ENCODE assay signal across 8 cellular contexts in genomic region chr9:130118841-130119520, GRCh38. TPM values are rescaled to one million over a fixed set of nuclear protein-coding genes. Genes with fewer than 3 reads are reported as not detected.
DNase-seq lines count a peak whose midpoint lies in the region; ATAC-seq, FAIRE-seq and TF ChIP-seq lines count a peak whose summit lies in the region.

No MANE protein-coding gene starts in this region.

- no peak for TF ChIP-seq CTCF in GM23338 (conservative IDR thresholded peaks at IDR 0.05; ENCODE audit: low read depth in 2 of 2)
- TF ChIP-seq CTCF in endodermal cell (conservative IDR thresholded peaks at IDR 0.05), result no peak
- no peak for TF ChIP-seq CTCF in GM13977 (IDR thresholded peaks at IDR 0.05; ENCODE audit: extremely low read depth, insufficient read depth, missing control alignments)

- H3K36me3 ChIP-seq in GM23338 (ENCODE audit: insufficient read depth), result peaks cover 13% of the 10 kb centered on the region; the same call in 1 of the 2 replicates
- H3K36me3 ChIP-seq in endodermal cell (ENCODE audit: control insufficient read depth, insufficient read depth, low read length), result peaks cover 33% of the 10 kb centered on the region

- in situ Hi-C loops in GM13977 (cut with MboI; ENCODE audit: low pct_unique_long_range_greater_than_20kb, low sequenced_read_pairs, unreplicated experiment), result loop anchor here (10.0 kb wide), 1 partner anchor 106 kb away; no protein-coding TSS in a partner anchor

- no peak overlapping the region for H2AFZ ChIP-seq in GM23338

- 86% methylated on average over 10 to 17 of the region's 17 CpGs for WGBS in endodermal cell (ENCODE audit: insufficient coverage in 1 of 2, insufficient read length in 1 of 2), 2 experiments

- TF ChIP-seq POLR2A in GM12891 (IDR thresholded peaks at IDR 0.05; ENCODE audit: low read depth, low read length), result no peak

- H3F3A ChIP-seq in GM23338 (replicated peaks; ENCODE audit: low read depth), result no peaks in the 10 kb centered on the region

- H3K9me2 ChIP-seq in GM23338 (ENCODE audit: insufficient read depth), result no peaks in the 10 kb centered on the region

- peak; percentile 75 for ATAC-seq in GM23338
- no peak for ATAC-seq in HG03097 (IDR thresholded peaks at IDR 0.05; ENCODE audit: low FRiP score, unreplicated experiment)
- ATAC-seq in GM18520 (IDR thresholded peaks at IDR 0.05; ENCODE audit: unreplicated experiment), result no peak

- no peak overlapping the region for H3K4me2 ChIP-seq in GM23338

- H3K79me2 ChIP-seq in GM23338 (replicated peaks; ENCODE audit: insufficient read depth), result no peaks in the 10 kb centered on the region

- H3K9ac ChIP-seq in endodermal cell (ENCODE audit: extremely low read depth, low read length, poor library complexity, severe bottlenecking), result no peak overlapping the region

- DNase-seq in GM23338 (ENCODE audit: low spot score) (peak; percentile 41), NCI-H2171 treated with DMSO at 0.1 percent for 48 hours (lab: John Stamatoyannopoulos, UW) (peak; percentile 100), endodermal cell (peak; percentile 81), skeletal muscle cell (ENCODE audit: low read depth) (peak; percentile 55), GM13977 (ENCODE audit: low spot score) (no peak), GM12891 (ENCODE audit: insufficient read length, low spot score) (no peak)

- H3K4me3 Mint-ChIP-seq in GM23338 (no peak overlapping the region), endodermal cell (no peak overlapping the region)

- H3K9me3 Mint-ChIP-seq in GM23338, result no peaks in the 10 kb centered on the region
- H3K9me3 Mint-ChIP-seq in endodermal cell, result no peaks in the 10 kb centered on the region

- H3K27me3 ChIP-seq in GM23338 (ENCODE audit: insufficient read depth) (no peaks in the 10 kb centered on the region), endodermal cell (ENCODE audit: control insufficient read depth, insufficient read depth, low read length, poor library complexity, severe bottlenecking) (no peaks in the 10 kb centered on the region)

- H3K4me3 ChIP-seq in GM23338 (no peak overlapping the region), endodermal cell (ENCODE audit: low read length) (no peak overlapping the region), skeletal muscle cell (ENCODE audit: low read depth, low read length) (no peak overlapping the region)

- H3K27ac Mint-ChIP-seq in GM23338 (peak overlapping the region; percentile 93), endodermal cell (peak overlapping the region; percentile 85)

- H3K27ac ChIP-seq in GM23338 (ENCODE audit: low read depth), result peak overlapping the region; percentile 85
- peak overlapping the region; percentile 53 for H3K27ac ChIP-seq in endodermal cell (ENCODE audit: low read depth, low read length)

- H3K4me1 ChIP-seq in GM23338 (ENCODE audit: insufficient read depth), result peaks cover 5% of the 10 kb centered on the region
- no peaks in the 10 kb centered on the region for H3K4me1 ChIP-seq in endodermal cell (ENCODE audit: control insufficient read depth, insufficient read depth, low read length)

- no peak for FAIRE-seq in GM12891 (lab: Jason Lieb, UNC)

- H3K27me3 Mint-ChIP-seq in GM23338 (ENCODE audit: insufficient read depth, low read depth, poor library complexity), result peaks cover 10% of the 10 kb centered on the region
- H3K27me3 Mint-ChIP-seq in endodermal cell (ENCODE audit: insufficient read depth), result no peaks in the 10 kb centered on the region

- H4K20me1 ChIP-seq in GM23338 (replicated peaks; ENCODE audit: insufficient read depth), result peaks cover 3% of the 10 kb centered on the region; the same call in 1 of the 2 replicates

- no peaks in the 10 kb centered on the region for H3K9me3 ChIP-seq in endodermal cell (ENCODE audit: control insufficient read depth, low read length)

- H3K36me3 Mint-ChIP-seq in GM23338 (ENCODE audit: low read depth) (peaks cover 5% of the 10 kb centered on the region; the same call in 2 of the 3 replicates), endodermal cell (ENCODE audit: low read depth) (peaks cover 31% of the 10 kb centered on the region)

- H3K4me1 Mint-ChIP-seq in GM23338, result peaks cover 38% of the 10 kb centered on the region
- peaks cover 30% of the 10 kb centered on the region for H3K4me1 Mint-ChIP-seq in endodermal cell

TF ChIP-seq in GM23338, 12 proteins besides CTCF, POLR2A, EP300 and RAD21 (continues in another document):
- no peak for TF ChIP-seq ETS1 (IDR thresholded peaks at IDR 0.05)
- no peak for TF ChIP-seq POLR2AphosphoS5 (IDR thresholded peaks at IDR 0.05; ENCODE audit: low read depth)
- TF ChIP-seq ZNF114 (CRISPR knock-in tag; IDR thresholded peaks at IDR 0.05), result no peak
- TF ChIP-seq NANOG (IDR thresholded peaks at IDR 0.05; ENCODE audit: borderline replicate concordance), result no peak
- no peak for TF ChIP-seq EZH2 (IDR thresholded peaks at IDR 0.05; ENCODE audit: low read depth, unreplicated experiment)
- TF ChIP-seq STAT1 (IDR thresholded peaks at IDR 0.05; ENCODE audit: unreplicated experiment), result no peak
- TF ChIP-seq JUNB (IDR thresholded peaks at IDR 0.05; ENCODE audit: unreplicated experiment), result no peak
- no peak for TF ChIP-seq EZH2phosphoT487 (IDR thresholded peaks at IDR 0.05; ENCODE audit: unreplicated experiment)
- TF ChIP-seq ZNF331 (CRISPR knock-in tag; IDR thresholded peaks at IDR 0.05; ENCODE audit: low read depth), result no peak

TF ChIP-seq in GM12891, 5 proteins besides CTCF, POLR2A, EP300 and RAD21:
- TF ChIP-seq POLR2AphosphoS5 (IDR thresholded peaks at IDR 0.05; ENCODE audit: low read depth, low read length), result no peak
- TF ChIP-seq PAX5 (IDR thresholded peaks at IDR 0.05; ENCODE audit: insufficient read depth, low read length, severe bottlenecking), result no peak
- TF ChIP-seq POU2F2 (IDR thresholded peaks at IDR 0.05; ENCODE audit: low read depth, low read length), result no peak
- no peak for TF ChIP-seq TAF1 (IDR thresholded peaks at IDR 0.05; ENCODE audit: low read depth, low read length)
- no peak for TF ChIP-seq SPI1 (IDR thresholded peaks at IDR 0.05; ENCODE audit: low read depth, low read length)

RNA-seq across cellular contexts. Expression of gene NCS1, which starts 53.2 kb away (rescaled TPM):
- 28.8 and 34.3 TPM in 2 replicates for total RNA-seq in GM23338 (2014; rRNA removed; shearing (Covaris generic))
- polyA plus RNA-seq in GM23338 (2016; fragmentation: Nextera tagmentation; extraction: Ambion mirVana), result 8.2 and 10.3 TPM in 2 replicates
- 10 to 100 TPM; 40.6 to 47.7 TPM for total RNA-seq in endodermal cell
- polyA plus RNA-seq in endodermal cell (2013, experiment 1 of 2), result 26.5 TPM
- 28.0 TPM for polyA plus RNA-seq in endodermal cell (2013, experiment 2 of 2)
- 0.08 TPM for polyA plus RNA-seq in GM12891 (2012; ENCODE audit: low read depth, missing spikeins)

Comparison
In these comparisons a context has a peak if more than half of its experiments do, and no peak if none do; other contexts are left out.
1. DNase-seq: peak in GM23338 (single experiment), NCI-H2171 treated with DMSO at 0.1 percent for 48 hours (single experiment), endodermal cell (single experiment) and skeletal muscle cell (single experiment); none in GM13977 (single experiment) and GM12891 (single experiment).